1 cellular context compared by ENCODE assay signal in genomic region chr11:22829231-22830081, GRCh38.
TF ChIP-seq lines count a peak whose summit lies in the region.

Gene SVIP (minus strand): TSS chr11:22829801. CDS start chr11:22829748, 53 bp downstream.

TF ChIP-seq in GM12878, 131 proteins besides CTCF, POLR2A, EP300 and RAD21 (continued from another document):
- TF ChIP-seq CBX5 (IDR thresholded peaks at IDR 0.05; ENCODE audit: low read depth) (peak; percentile 42; the same call in 1 of the 2 replicates), MYC (IDR thresholded peaks at IDR 0.05; ENCODE audit: insufficient read depth, insufficient read length, insufficient replicate concordance, low read length, severe bottlenecking) (no peak), YY1 (IDR thresholded peaks at IDR 0.05; ENCODE audit: low read depth, low read length) (peak; percentile 46; the same call in 1 of the 2 replicates)
TF ChIP-seq in GM12878: peak in this region for 42.
